ENCODE assay signal across 9 cellular contexts in the genomic region with DNA sequence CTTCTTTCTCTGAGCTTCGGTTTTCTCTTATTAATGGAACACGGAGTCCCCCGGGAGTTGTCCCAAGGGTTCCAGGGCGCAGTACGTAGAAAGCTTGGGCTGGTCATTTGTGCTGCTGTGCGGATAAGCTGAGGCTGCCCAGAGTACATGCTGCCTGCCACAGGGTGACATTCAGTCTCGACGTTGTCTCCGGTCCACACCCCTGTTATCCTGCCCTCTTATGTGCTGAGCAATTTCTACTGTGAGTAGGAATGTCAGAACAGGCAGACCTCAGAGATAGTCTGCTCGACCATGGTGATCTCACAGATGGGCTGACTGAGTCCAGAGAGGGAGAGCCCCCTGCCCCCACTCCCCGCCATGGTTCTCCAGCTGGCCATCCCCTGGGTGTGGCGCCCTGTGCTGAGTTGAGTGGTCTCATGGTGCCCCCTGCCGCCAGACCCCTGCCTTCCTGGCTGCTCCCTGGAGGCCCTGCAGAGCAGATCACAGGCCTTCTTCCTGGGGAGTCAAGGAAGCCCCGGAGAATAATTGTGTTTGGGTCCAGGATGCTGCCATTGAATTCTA.
A peak's percentile ranks its signal among the peaks of the same experiment; 100 is the strongest.
DNase-seq lines count a peak whose midpoint lies in the region; ATAC-seq and TF ChIP-seq lines count a peak whose summit lies in the region.
"Had no signal": no experiment of that assay in that cellular context is flagged by ENCODE, and none has a peak within 500 bp of the region (broad histone marks: within the 10 kb centered on the region; RNA-seq: fewer than 3 reads in every experiment).

No MANE protein-coding gene starts in this region.

- DNase-seq in activated naive CD4-positive, alpha-beta T cell treated with anti-CD3 and anti-CD28 coated beads for 36 hours, result peak; percentile 25
- DNase-seq in activated naive CD4-positive, alpha-beta T cell treated with Interleukin-2 at 50 U/mL for 16 hours, result no peak
- DNase-seq in coronary artery (ENCODE audit: low spot score) (no peak), memory B cell (ENCODE audit: low spot score in 2 of 2) (no peak), uterus (peak; percentile 56 to 67), NK-92 (lab: John Stamatoyannopoulos, UW; ENCODE audit: unreplicated experiment) (no peak)
- DNase-seq in activated CD8-positive, alpha-beta memory T cell treated with anti-CD3 and anti-CD28 coated beads, Interleukin-2, amount 50 U/mL, for 48 hours, result no peak

- H3K4me1 ChIP-seq in uterus, result peaks cover 0 to 4% of the 10 kb centered on the region in 2 donors

- ATAC-seq in memory B cell (ENCODE audit: low read depth) (peak; percentile 34), GM21423 (IDR thresholded peaks at IDR 0.05; ENCODE audit: unreplicated experiment) (no peak)

- no peak overlapping the region for H3K27ac Mint-ChIP-seq in activated naive CD4-positive, alpha-beta T cell treated with anti-CD3 and anti-CD28 coated beads for 36 hours
- no peak overlapping the region for H3K27ac Mint-ChIP-seq in memory B cell

- H3K4me3 Mint-ChIP-seq in activated naive CD4-positive, alpha-beta T cell treated with anti-CD3 and anti-CD28 coated beads for 36 hours, result no peak overlapping the region
- H3K4me3 Mint-ChIP-seq in memory B cell, result no peak overlapping the region
- H3K4me3 Mint-ChIP-seq: T-helper 1 cell treated with Interleukin-12 subunit alpha and Interleukin-12 subunit beta and Interleukin-4 antibody, amounts not matched to agents 30 μg/mL and 1 μg/mL, for 36 hours had no signal

- intact Hi-C loops in activated naive CD4-positive, alpha-beta T cell treated with anti-CD3 and anti-CD28 coated beads for 36 hours (cut with micrococcal nuclease), result no loop called here
- intact Hi-C loops in uterus (cut with DNase I; ENCODE audit: low total_unique reads), result loop anchor here (5.0 kb wide), 1 partner anchor 140 kb away; no protein-coding TSS in a partner anchor

- H3K4me1 Mint-ChIP-seq in activated naive CD4-positive, alpha-beta T cell treated with anti-CD3 and anti-CD28 coated beads for 36 hours (ENCODE audit: low read depth), result peaks cover 49% of the 10 kb centered on the region
- H3K4me1 Mint-ChIP-seq in memory B cell, result peaks cover 14% of the 10 kb centered on the region

- CTCF ChIA-PET in activated naive CD4-positive, alpha-beta T cell treated with anti-CD3 and anti-CD28 coated beads for 36 hours (lab: Charles Lee), result interaction anchor here (2.5 to 20.1 kb wide), 3 partner anchors 12 to 141 kb away, joined by 6 to 440 read pairs (median 67); no protein-coding TSS in a partner anchor

- no peak for TF ChIP-seq POLR2A in uterus (IDR thresholded peaks at IDR 0.05)

- peak overlapping the region; percentile 27 for H3K4me3 ChIP-seq in coronary artery
- no peak overlapping the region for H3K4me3 ChIP-seq in uterus

- H3K27ac ChIP-seq in coronary artery (peak overlapping the region; percentile 72 to 83), uterus (peak overlapping the region in 1 of 2 donors; percentile 58)

- no peaks in the 10 kb centered on the region for H3K9me3 Mint-ChIP-seq in activated naive CD4-positive, alpha-beta T cell treated with anti-CD3 and anti-CD28 coated beads for 36 hours
- H3K9me3 Mint-ChIP-seq in memory B cell, result no peaks in the 10 kb centered on the region
- H3K9me3 Mint-ChIP-seq: T-helper 1 cell treated with Interleukin-12 subunit alpha and Interleukin-12 subunit beta and Interleukin-4 antibody, amounts not matched to agents 30 μg/mL and 1 μg/mL, for 36 hours had no signal

- peaks cover 11% of the 10 kb centered on the region for H3K36me3 Mint-ChIP-seq in activated naive CD4-positive, alpha-beta T cell treated with anti-CD3 and anti-CD28 coated beads for 36 hours (ENCODE audit: low read depth)
- peaks cover 22% of the 10 kb centered on the region for H3K36me3 Mint-ChIP-seq in memory B cell

- no peaks in the 10 kb centered on the region for H3K27me3 ChIP-seq in uterus

- no peaks in the 10 kb centered on the region for H3K9me3 ChIP-seq in uterus

- TF ChIP-seq CTCF in coronary artery (IDR thresholded peaks at IDR 0.05) (no peak), uterus (IDR thresholded peaks at IDR 0.05) (peak; percentile 38 to 64 (median 56))

- H3K36me3 ChIP-seq in uterus, result no peaks in the 10 kb centered on the region

- H3K27me3 Mint-ChIP-seq in activated naive CD4-positive, alpha-beta T cell treated with anti-CD3 and anti-CD28 coated beads for 36 hours (ENCODE audit: low read depth), result no peaks in the 10 kb centered on the region
- no peaks in the 10 kb centered on the region for H3K27me3 Mint-ChIP-seq in memory B cell

Comparison
In these comparisons a context has a peak if more than half of its experiments do, and no peak if none do; other contexts are left out.
1. DNase-seq: peak in activated naive CD4-positive, alpha-beta T cell treated with anti-CD3 and anti-CD28 coated beads for 36 hours (single experiment) and uterus (2 of 2); none in activated naive CD4-positive, alpha-beta T cell treated with Interleukin-2 at 50 U/mL for 16 hours (single experiment), coronary artery (single experiment), memory B cell (0 of 2), NK-92 (single experiment) and activated CD8-positive, alpha-beta memory T cell treated with anti-CD3 and anti-CD28 coated beads, Interleukin-2, amount 50 U/mL, for 48 hours (single experiment).